Comparison of ENCODE assay signal across 10 cellular contexts in genomic region chr6:148874698-148875293, GRCh38.
DNase-seq lines count a peak whose midpoint lies in the region; ATAC-seq and TF ChIP-seq lines count a peak whose summit lies in the region.
"Had no signal": no experiment of that assay in that cellular context is flagged by ENCODE, and none has a peak within 500 bp of the region (broad histone marks: within the 10 kb centered on the region; RNA-seq: fewer than 3 reads in every experiment).

No MANE protein-coding gene starts in this region.

- H3K9me3 ChIP-seq in psoas muscle: no peaks in the 10 kb centered on the region

- H3K36me3 ChIP-seq in psoas muscle (ENCODE audit: insufficient read depth in 1 of 2, low read depth in 1 of 2): no peaks in the 10 kb centered on the region

- no peak overlapping the region for H3K27ac ChIP-seq in psoas muscle
- H3K27ac ChIP-seq: VCaP had no signal

- intact Hi-C loops in psoas muscle (cut with DNase I): no loop called here
- intact Hi-C loops in posterior vena cava (cut with DNase I): loop anchor here in 1 of 2 donors (10.0 kb wide), 1 partner anchor 130 kb away; the partner anchor contains the start of gene UST

- no peak for TF ChIP-seq CTCF in fibroblast of the aortic adventitia (IDR thresholded peaks at IDR 0.05; ENCODE audit: insufficient read depth, low read length)
- no peak for TF ChIP-seq CTCF in psoas muscle (IDR thresholded peaks at IDR 0.05)

- peak; percentile 88 for DNase-seq in NCI-H1105 treated with DMSO at 0.1 percent for 48 hours (lab: John Stamatoyannopoulos, UW)
- DNase-seq in OCI-M1 (lab: John Stamatoyannopoulos, UW): peak; percentile 16
- DNase-seq in fibroblast of the aortic adventitia (ENCODE audit: low read depth): peak; percentile 48
- DNase-seq in psoas muscle: no peak
- no peak for DNase-seq in posterior vena cava (ENCODE audit: low spot score)
- DNase-seq in SIG-M5 treated with dmso at 0.1 percent for 504 hours (lab: John Stamatoyannopoulos, UW; ENCODE audit: unreplicated experiment): no peak
- DNase-seq in RKO (ENCODE audit: low spot score): no peak
- DNase-seq: Calu3 had no signal

- no peaks in the 10 kb centered on the region for H3K4me1 ChIP-seq in psoas muscle

- 41 to 51% (median 48%) methylated on average over 9 of the region's 9 CpGs for WGBS in psoas muscle, 3 donors

- no peak overlapping the region for H3K4me3 ChIP-seq in fibroblast of the aortic adventitia (ENCODE audit: low read depth, low read length)
- H3K4me3 ChIP-seq in psoas muscle: no peak overlapping the region

- no peaks in the 10 kb centered on the region for H3K27me3 ChIP-seq in psoas muscle (ENCODE audit: insufficient read depth in 3 of 3, low read length in 2 of 3)

- ATAC-seq in psoas muscle: peak in 3 of 4 donors; percentile 43 to 54 (median 44)
- ATAC-seq in HG03342 (IDR thresholded peaks at IDR 0.05; ENCODE audit: unreplicated experiment): no peak

Comparison
In these comparisons a context has a peak if more than half of its experiments do, and no peak if none do; other contexts are left out.
1. DNase-seq: peak in NCI-H1105 treated with DMSO at 0.1 percent for 48 hours (single experiment), OCI-M1 (single experiment) and fibroblast of the aortic adventitia (single experiment); none in psoas muscle (0 of 2), posterior vena cava (single experiment), SIG-M5 treated with dmso at 0.1 percent for 504 hours (single experiment) and RKO (single experiment).